Comparison of ENCODE assay signal across 29 cellular contexts in the genomic region with DNA sequence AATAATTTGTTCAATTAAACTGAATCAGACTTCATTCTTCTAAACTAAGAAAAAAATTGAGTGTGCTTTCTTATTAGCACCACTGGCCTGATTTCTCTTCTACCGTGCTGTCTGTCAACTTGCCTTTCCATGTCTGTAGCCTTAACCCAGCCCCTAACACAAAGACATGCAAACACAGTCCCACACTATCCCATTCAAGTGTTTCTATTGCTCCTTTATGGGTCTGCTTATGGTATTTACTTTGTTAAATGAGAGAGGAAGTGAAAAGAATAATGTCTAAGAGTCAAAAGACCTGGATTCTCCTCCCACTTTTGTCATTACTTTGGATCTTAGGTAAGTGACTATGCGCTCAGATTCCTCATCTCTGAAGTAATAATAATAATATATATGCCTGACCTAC. TPM values are rescaled to one million over a fixed set of nuclear protein-coding genes. Genes with fewer than 3 reads are reported as not detected.
DNase-seq lines count a peak whose midpoint lies in the region; ATAC-seq and TF ChIP-seq lines count a peak whose summit lies in the region.
"Had no signal": no experiment of that assay in that cellular context is flagged by ENCODE, and none has a peak within 500 bp of the region (broad histone marks: within the 10 kb centered on the region; RNA-seq: fewer than 3 reads in every experiment).

No MANE protein-coding gene starts in this region.

- H2BK15ac ChIP-seq in mesendoderm (replicated peaks; ENCODE audit: low read depth) = no peak overlapping the region

- H3K9me3 ChIP-seq in HAP-1 (no peaks in the 10 kb centered on the region), colonic mucosa (no peaks in the 10 kb centered on the region), transverse colon (no peaks in the 10 kb centered on the region)
- H3K9me3 ChIP-seq: A549; BLaER1 treated with 17β-estradiol and CSF1 and Interleukin-3, amounts not matched to agents 10 nM and 100 nM; SJSA1 had no signal

- H3K4ac ChIP-seq in mesendoderm (ENCODE audit: low read depth, low read length) = no peak overlapping the region

- H3K36me3 ChIP-seq in HAP-1 (replicated peaks) (no peaks in the 10 kb centered on the region), colonic mucosa (no peaks in the 10 kb centered on the region), transverse colon (no peaks in the 10 kb centered on the region), mesendoderm (ENCODE audit: control insufficient read depth, insufficient read depth, low read length) (no peaks in the 10 kb centered on the region)
- H3K36me3 ChIP-seq: BLaER1 treated with 17β-estradiol and CSF1 and Interleukin-3, amounts not matched to agents 10 nM and 100 nM; SJSA1 had no signal

- H3K27ac ChIP-seq in colonic mucosa (peak overlapping the region; percentile 39), transverse colon (peak overlapping the region; percentile 33 to 71 (median 59)), mesendoderm (ENCODE audit: low read depth, low read length) (no peak overlapping the region)
- H3K27ac ChIP-seq: A549; BLaER1 treated with 17β-estradiol and CSF1 and Interleukin-3, amounts not matched to agents 10 nM and 100 nM; HL-60; KMS-11; SJSA1 had no signal

- ATAC-seq in left lobe of liver = no peak
- ATAC-seq: A549, T-cell had no signal

- H3K9ac ChIP-seq in colonic mucosa (ENCODE audit: low read depth in 2 of 2, low read length in 2 of 2) = no peak overlapping the region
- no peak overlapping the region for H3K9ac ChIP-seq in mesendoderm (ENCODE audit: low read length)
- H3K9ac ChIP-seq: BLaER1 treated with 17β-estradiol and CSF1 and Interleukin-3, amounts not matched to agents 10 nM and 100 nM; KMS-11 had no signal

- peak; percentile 50 for DNase-seq in DMS53 (lab: John Stamatoyannopoulos, UW)
- DNase-seq in HAP-1 (ENCODE audit: low spot score in 2 of 2) = peak; percentile 36 to 44
- DNase-seq in colonic mucosa = peak; percentile 23
- DNase-seq in transverse colon = no peak
- no peak for DNase-seq in mesendoderm
- no peak for DNase-seq in activated naive CD4-positive, alpha-beta T cell (lab: John Stamatoyannopoulos, UW)
- no peak for DNase-seq in left lobe of liver (ENCODE audit: low spot score)
- DNase-seq: AML-193; CD4-positive, alpha-beta T cell; DND-41; GOT3; HCEC 1CT; MM.1S; NCI-H1048; NCI-H1417; NCI-H187; NCI-H2107; NCI-H446; NCI-H524 treated with DMSO at 0.1 percent for 48 hours; NCI-H82; NK-92 treated with Interleukin-12 subunit alpha and Interleukin-12 subunit beta, amount 100 ng/mL, for 24 hours; Right ventricle myocardium superior; RPMI8226; T-cell had no signal

- no peak overlapping the region for H2AK5ac ChIP-seq in mesendoderm (ENCODE audit: low read length)

- no peak overlapping the region for H4K8ac ChIP-seq in mesendoderm (ENCODE audit: low read depth, low read length)

- H3K4me1 ChIP-seq in HAP-1 = peaks cover 5% of the 10 kb centered on the region; the same call in 1 of the 2 replicates
- peaks cover 3% of the 10 kb centered on the region for H3K4me1 ChIP-seq in colonic mucosa
- H3K4me1 ChIP-seq in transverse colon = peaks cover 0 to 38% (median 21%) of the 10 kb centered on the region in 4 donors
- no peaks in the 10 kb centered on the region for H3K4me1 ChIP-seq in mesendoderm (ENCODE audit: control insufficient read depth, low read depth, low read length)

- no peak overlapping the region for H3K23ac ChIP-seq in mesendoderm (ENCODE audit: low read length)

- H2BK5ac ChIP-seq in mesendoderm (ENCODE audit: low read length) = no peak overlapping the region

- 46 to 51% methylated on average over 2 of the region's 2 CpGs for whole genome bisulfite sequencing in transverse colon (ENCODE audit: low coverage in 1 of 2), 2 donors
- WGBS in mesendoderm (ENCODE audit: extremely low coverage, insufficient coverage, low lambda C conversion rate) = no CpG with 5 or more reads among the region's 2 CpGs

- H3K18ac ChIP-seq in mesendoderm (ENCODE audit: low read length) = no peak overlapping the region

- no peak overlapping the region for H3K4me2 ChIP-seq in mesendoderm (ENCODE audit: low read length)
- H3K4me2 ChIP-seq: A549; BLaER1 treated with 17β-estradiol and CSF1 and Interleukin-3, amounts not matched to agents 10 nM and 100 nM; KMS-11 had no signal

- in situ Hi-C loops in HAP-1 (cut with MboI; ENCODE audit: low sequenced_read_pairs) (no loop called here), transverse colon (cut with MboI; ENCODE audit: low pct_ligation_motif_present in 1 of 4, low pct_unique_long_range_greater_than_20kb in 1 of 4, low sequenced_read_pairs in 3 of 4) (loop anchor here (10.0 to 25.0 kb wide), 4 partner anchors 233 to 561 kb away; no protein-coding TSS in a partner anchor)

- H3K4me3 ChIP-seq in HAP-1 (no peak overlapping the region), colonic mucosa (no peak overlapping the region), transverse colon (no peak overlapping the region), mesendoderm (ENCODE audit: low read length) (no peak overlapping the region)
- H3K4me3 ChIP-seq: A549; BLaER1 treated with 17β-estradiol and CSF1 and Interleukin-3, amounts not matched to agents 10 nM and 100 nM; SJSA1 had no signal

- no peak for TF ChIP-seq EP300 in transverse colon (IDR thresholded peaks at IDR 0.05; ENCODE audit: low read depth)

- H3K56ac ChIP-seq in mesendoderm (ENCODE audit: low read length) = no peak overlapping the region

- H3K27me3 ChIP-seq in HAP-1 (ENCODE audit: low read depth) (no peaks in the 10 kb centered on the region), colonic mucosa (no peaks in the 10 kb centered on the region), transverse colon (no peaks in the 10 kb centered on the region), mesendoderm (ENCODE audit: insufficient read depth, low read length, poor library complexity) (no peaks in the 10 kb centered on the region)
- H3K27me3 ChIP-seq: BLaER1 treated with 17β-estradiol and CSF1 and Interleukin-3, amounts not matched to agents 10 nM and 100 nM; SJSA1 had no signal

- no peak overlapping the region for H4K5ac ChIP-seq in mesendoderm (ENCODE audit: low read length)

- no peaks in the 10 kb centered on the region for H3K79me1 ChIP-seq in mesendoderm (ENCODE audit: low read length)

- intact Hi-C loops in colonic mucosa (cut with DNase I) (loop anchor here (10.0 kb wide), 2 partner anchors 53 to 553 kb away; partner anchors contain the start of genes GTF2E1 and RABL3), transverse colon (cut with DNase I; ENCODE audit: low total_unique reads) (loop anchor here (10.0 kb wide), 1 partner anchor 553 kb away; no protein-coding TSS in a partner anchor)

- TF ChIP-seq CTCF in colonic mucosa (IDR thresholded peaks at IDR 0.05) (no peak), transverse colon (IDR thresholded peaks at IDR 0.05) (no peak)

- H2BK120ac ChIP-seq in mesendoderm (ENCODE audit: low read depth, low read length) = no peak overlapping the region

- TF ChIP-seq POLR2A in transverse colon (IDR thresholded peaks at IDR 0.05) = no peak

- H3K79me2 ChIP-seq in mesendoderm (ENCODE audit: control insufficient read depth, insufficient read depth, low read length) = no peaks in the 10 kb centered on the region

RNA-seq across cellular contexts. Expression of gene GTF2E1, which starts 55.3 kb away (rescaled TPM):
- total RNA-seq in colonic mucosa (10 to 100 TPM; 15.2 to 17.9 TPM), transverse colon (10 to 100 TPM in 3 of 4 donors, 1 to 10 TPM in 1; 9.0 to 32.4 (median 14.5) TPM), left lobe of liver (7.1 TPM)
- polyA plus RNA-seq in mesendoderm (2013, experiment 1 of 2) = 52.6 TPM
- polyA plus RNA-seq in mesendoderm (2013, experiment 2 of 2) = 50.0 TPM

RNA-seq across cellular contexts. Expression of gene RABL3, which starts 55.5 kb away (rescaled TPM):
- total RNA-seq in colonic mucosa = 10 to 100 TPM; 25.5 to 30.5 TPM
- total RNA-seq in transverse colon = 10 to 100 TPM in 3 of 4 donors, 1 to 10 TPM in 1; 8.2 to 23.7 (median 19.9) TPM
- 13.0 TPM for polyA plus RNA-seq in mesendoderm (2013, experiment 1 of 2)
- polyA plus RNA-seq in mesendoderm (2013, experiment 2 of 2) = 13.8 TPM
- total RNA-seq in left lobe of liver = 13.7 TPM

Comparison
In these comparisons a context has a peak if more than half of its experiments do, and no peak if none do; other contexts are left out.
1. DNase-seq: peak in DMS53 (single experiment), HAP-1 (2 of 2) and colonic mucosa (single experiment); none in transverse colon (single experiment), mesendoderm (single experiment), activated naive CD4-positive, alpha-beta T cell (0 of 4) and left lobe of liver (single experiment).